In the genomic region with DNA sequence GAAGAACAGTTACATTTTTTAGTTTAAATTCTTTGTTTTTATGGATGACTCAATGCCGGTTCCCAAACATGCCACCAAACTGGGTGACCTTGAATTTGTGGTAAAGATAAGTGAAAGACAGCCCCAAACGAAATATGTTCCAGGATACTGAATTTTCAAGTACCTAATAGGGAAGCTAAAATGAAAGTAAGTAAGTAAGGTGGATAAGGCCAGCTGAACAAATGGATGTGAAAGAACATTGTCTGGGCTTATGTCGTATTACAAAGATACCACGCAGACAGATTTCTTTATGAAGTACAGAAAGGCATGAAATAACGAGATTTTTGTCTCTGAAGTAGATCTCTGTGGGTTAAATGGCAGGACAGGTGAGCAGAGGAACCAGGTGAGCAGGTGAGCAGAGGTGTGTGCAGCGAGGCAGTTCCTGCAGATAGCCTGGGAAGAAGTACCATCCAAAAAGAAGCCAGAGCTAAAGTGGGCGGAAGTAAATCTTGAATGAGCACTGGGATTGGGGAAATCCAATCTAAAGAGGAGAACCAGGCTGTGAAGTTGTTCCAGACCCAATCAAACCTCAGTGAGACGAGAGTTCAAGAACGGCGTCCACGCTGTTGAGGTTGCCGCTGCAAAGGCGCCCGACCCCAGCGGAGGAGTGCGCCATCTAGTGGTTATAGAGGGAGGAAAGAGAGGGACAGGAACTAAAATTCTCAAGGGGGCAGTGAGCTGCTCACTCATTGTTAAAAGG, we compare ENCODE assay signal across 8 cellular contexts.
DNase-seq lines count a peak whose midpoint lies in the region; ATAC-seq and TF ChIP-seq lines count a peak whose summit lies in the region.

No MANE protein-coding gene starts in this region.

- TF ChIP-seq CTCF in C4-2B (conservative IDR thresholded peaks at IDR 0.05), result peak; percentile 99

- H3K27ac ChIP-seq in C4-2B (no peak overlapping the region), duodenal mucosa (ENCODE audit: low read depth, low read length) (no peak overlapping the region)

- H3K27me3 ChIP-seq in duodenal mucosa (ENCODE audit: control insufficient read depth in 1 of 2, insufficient read depth in 2 of 2, low read length in 2 of 2), result no peaks in the 10 kb centered on the region

- H3K4me3 ChIP-seq in duodenal mucosa (ENCODE audit: low read depth in 1 of 2, low read length in 2 of 2), result peak overlapping the region; percentile 66 to 77

- peaks cover 0 to 6% of the 10 kb centered on the region in 2 donors for H3K4me1 ChIP-seq in duodenal mucosa (ENCODE audit: control insufficient read depth in 1 of 2, insufficient read depth in 2 of 2, low read length in 2 of 2)

- H3K36me3 ChIP-seq in duodenal mucosa (ENCODE audit: control insufficient read depth in 1 of 2, insufficient read depth in 2 of 2, low read length in 2 of 2), result no peaks in the 10 kb centered on the region

- ATAC-seq in HG03354 (IDR thresholded peaks at IDR 0.05; ENCODE audit: poor library complexity, severe bottlenecking, unreplicated experiment), result peak; percentile 96

- peak; percentile 49 for DNase-seq in GM19238 (ENCODE audit: insufficient read length, low spot score)
- DNase-seq in NCI-H69 (lab: John Stamatoyannopoulos, UW), result peak; percentile 85
- peak; percentile 44 to 71 for DNase-seq in activated CD4-positive, alpha-beta T cell treated with anti-CD3 and anti-CD28 coated beads, Interleukin-2, amount 50 U/mL, for 24 hours (ENCODE audit: low read depth in 1 of 2, low spot score in 1 of 2)
- DNase-seq in midbrain (lab: John Stamatoyannopoulos, UW), result peak; percentile 42
- DNase-seq in stimulated activated CD8-positive, alpha-beta memory T cell treated with anti-CD3 and anti-CD28 coated beads, Interleukin-4, amount 100 ng/mL, for 48 hours, result peak; percentile 79

- no peaks in the 10 kb centered on the region for H3K9me3 ChIP-seq in duodenal mucosa (ENCODE audit: control insufficient read depth in 1 of 2, low read length in 2 of 2)

- peak overlapping the region; percentile 43 to 62 for H3K9ac ChIP-seq in duodenal mucosa (ENCODE audit: low read depth in 1 of 2, low read length in 2 of 2)
